1 cellular context compared by ENCODE assay signal in genomic region chr22:41308054-41308453, GRCh38.
TF ChIP-seq lines count a peak whose summit lies in the region.

No MANE protein-coding gene starts in this region.

TF ChIP-seq in SK-N-SH treated with all-trans-retinoic acid at 6 μM for 48 hours, 23 proteins besides CTCF, POLR2A, EP300 and RAD21 (continued from another document):
- no peak for TF ChIP-seq ZFP3 (CRISPR knock-in tag; IDR thresholded peaks at IDR 0.05)
- no peak for TF ChIP-seq ARNTL (CRISPR knock-in tag; IDR thresholded peaks at IDR 0.05; ENCODE audit: borderline replicate concordance, low read depth)
TF ChIP-seq in SK-N-SH treated with all-trans-retinoic acid at 6 μM for 48 hours: peak in this region for 0.
